ENCODE assay signal across 8 cellular contexts in the genomic region with DNA sequence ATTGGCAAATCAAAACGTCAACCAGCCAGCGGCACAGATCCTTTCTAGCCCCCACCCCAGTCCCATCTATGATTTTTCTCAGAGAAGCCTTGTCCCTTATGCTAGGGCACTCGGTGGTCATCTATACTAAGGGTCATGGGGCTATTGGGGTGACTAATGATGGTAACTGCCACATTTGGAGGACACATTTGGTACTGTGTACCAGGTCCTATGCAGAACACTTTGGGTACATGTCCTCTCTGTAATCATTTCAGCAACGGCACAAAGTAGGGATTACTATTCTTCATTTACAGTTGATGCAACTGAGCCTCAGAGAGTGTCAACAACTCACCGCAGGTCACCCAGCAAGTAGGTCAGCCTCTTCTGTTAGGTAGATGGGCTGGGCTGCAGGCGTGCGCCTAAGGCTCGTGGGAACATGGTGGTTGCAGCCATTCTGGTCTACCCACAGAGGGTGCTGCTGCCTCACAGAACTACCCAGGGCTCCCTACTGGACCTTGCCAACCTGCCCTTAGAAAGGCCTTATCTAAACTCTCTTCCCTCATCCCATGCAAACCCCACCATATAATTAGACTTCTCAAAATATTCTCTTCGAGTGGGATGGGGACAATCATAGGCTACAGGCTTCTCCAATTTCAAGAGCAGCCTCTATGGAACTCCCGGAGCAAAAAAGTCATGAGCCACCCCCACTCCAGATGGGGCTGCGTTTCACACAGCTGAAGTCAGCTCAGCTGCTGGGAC. TPM values are rescaled to one million over a fixed set of nuclear protein-coding genes. Genes with fewer than 3 reads are reported as not detected.
DNase-seq lines count a peak whose midpoint lies in the region; ATAC-seq and TF ChIP-seq lines count a peak whose summit lies in the region.

No MANE protein-coding gene starts in this region.

- H3K4me1 ChIP-seq in HAP-1 (peaks cover 6% of the 10 kb centered on the region), fibroblast of lung (ENCODE audit: control insufficient read depth, extremely low read depth, insufficient read depth, low read length) (no peaks in the 10 kb centered on the region)

- no peaks in the 10 kb centered on the region for H4K20me1 ChIP-seq in fibroblast of lung (ENCODE audit: control insufficient read depth, extremely low read depth, insufficient read depth, low read length)

- peak; percentile 57 for DNase-seq in DMS153 treated with DMSO at 0.1 percent for 48 hours (lab: John Stamatoyannopoulos, UW; ENCODE audit: unreplicated experiment)
- peak; percentile 47 to 78 for DNase-seq in HAP-1 (ENCODE audit: low spot score in 2 of 2)
- peak; percentile 50 for DNase-seq in NCI-H226
- DNase-seq in activated CD4-positive, alpha-beta T cell treated with anti-CD3 and anti-CD28 coated beads, Interleukin-2, amount 10 ng/mL, durations not matched to agents 24 days and 14 days: peak; percentile 81
- peak; percentile 68 for DNase-seq in fibroblast of lung (ENCODE audit: low read depth in 2 of 2)
- DNase-seq in natural killer cell treated with Interleukin-12 subunit alpha and Interleukin-12 subunit beta and Interleukin-15 and Interleukin-18, amount 100 ng/mL, for 72 hours (ENCODE audit: low spot score): no peak

- H3K9me3 ChIP-seq in HAP-1 (no peaks in the 10 kb centered on the region; the same call in 1 of the 2 replicates), fibroblast of lung (ENCODE audit: control insufficient read depth, insufficient read depth, low read depth, low read length) (no peaks in the 10 kb centered on the region)

- H3K27ac Mint-ChIP-seq in activated CD4-positive, alpha-beta T cell treated with anti-CD3 and anti-CD28 coated beads, Interleukin-2, amount 10 ng/mL, durations not matched to agents 24 days and 14 days: no peak overlapping the region
- no peak overlapping the region for H3K27ac Mint-ChIP-seq in natural killer cell treated with Interleukin-12 subunit alpha and Interleukin-12 subunit beta and Interleukin-15 and Interleukin-18, amount 100 ng/mL, for 72 hours

- H3K4me3 Mint-ChIP-seq in activated CD4-positive, alpha-beta T cell treated with anti-CD3 and anti-CD28 coated beads, Interleukin-2, amount 10 ng/mL, durations not matched to agents 24 days and 14 days: no peak overlapping the region
- no peak overlapping the region for H3K4me3 Mint-ChIP-seq in natural killer cell treated with Interleukin-12 subunit alpha and Interleukin-12 subunit beta and Interleukin-15 and Interleukin-18, amount 100 ng/mL, for 72 hours

- no peaks in the 10 kb centered on the region for H3K36me3 Mint-ChIP-seq in activated CD4-positive, alpha-beta T cell treated with anti-CD3 and anti-CD28 coated beads, Interleukin-2, amount 10 ng/mL, durations not matched to agents 24 days and 14 days (ENCODE audit: low read depth)
- no peaks in the 10 kb centered on the region for H3K36me3 Mint-ChIP-seq in natural killer cell treated with Interleukin-12 subunit alpha and Interleukin-12 subunit beta and Interleukin-15 and Interleukin-18, amount 100 ng/mL, for 72 hours

- H3K4me3 ChIP-seq in HAP-1 (no peak overlapping the region), fibroblast of lung (replicated peaks in 1 of 4; ENCODE audit: control extremely low read depth in 1 of 4, insufficient read depth in 1 of 4, low read depth in 3 of 4, low read length in 4 of 4) (no peak overlapping the region)

- peak; percentile 78 to 80 for TF ChIP-seq CTCF in fibroblast of lung (conservative IDR thresholded peaks at IDR 0.05 in 1 of 2, IDR thresholded peaks at IDR 0.05 in 1 of 2; ENCODE audit: low read depth in 1 of 2, low read length in 2 of 2)

- H3K36me3 ChIP-seq in HAP-1 (replicated peaks) (no peaks in the 10 kb centered on the region), fibroblast of lung (ENCODE audit: control insufficient read depth, insufficient read depth, low read length) (no peaks in the 10 kb centered on the region)

- H3K4me1 Mint-ChIP-seq in activated CD4-positive, alpha-beta T cell treated with anti-CD3 and anti-CD28 coated beads, Interleukin-2, amount 10 ng/mL, durations not matched to agents 24 days and 14 days: peaks cover 4% of the 10 kb centered on the region
- peaks cover 0 to 4% of the 10 kb centered on the region in 2 donors for H3K4me1 Mint-ChIP-seq in natural killer cell treated with Interleukin-12 subunit alpha and Interleukin-12 subunit beta and Interleukin-15 and Interleukin-18, amount 100 ng/mL, for 72 hours (ENCODE audit: low read depth in 2 of 2)

- H3K27me3 ChIP-seq in HAP-1 (ENCODE audit: low read depth) (no peaks in the 10 kb centered on the region), fibroblast of lung (ENCODE audit: control insufficient read depth, insufficient read depth, low read length) (peaks cover 2% of the 10 kb centered on the region)

- intact Hi-C loops in activated CD4-positive, alpha-beta T cell treated with anti-CD3 and anti-CD28 coated beads, Interleukin-2, amount 10 ng/mL, durations not matched to agents 24 days and 14 days (cut with micrococcal nuclease): loop anchor here (10.0 kb wide), 1 partner anchor 695 kb away; a partner anchor contains a TSS

- peak; percentile 80 to 81 for ATAC-seq in natural killer cell treated with Interleukin-12 subunit alpha and Interleukin-12 subunit beta and Interleukin-15 and Interleukin-18, amount 100 ng/mL, for 72 hours
- no peak for ATAC-seq in HG03378 (IDR thresholded peaks at IDR 0.05; ENCODE audit: unreplicated experiment)
- ATAC-seq in GM18858 (IDR thresholded peaks at IDR 0.05; ENCODE audit: unreplicated experiment): no peak

- H3K79me2 ChIP-seq in fibroblast of lung (ENCODE audit: control insufficient read depth, insufficient read depth, low read length): no peaks in the 10 kb centered on the region

- no peak overlapping the region for H3K4me2 ChIP-seq in fibroblast of lung (ENCODE audit: extremely low read depth, insufficient read depth, low read length)

- no peak overlapping the region for H3K27ac ChIP-seq in fibroblast of lung (ENCODE audit: insufficient read depth, low read length)

- no peak overlapping the region for H3K9ac ChIP-seq in fibroblast of lung (ENCODE audit: insufficient read depth, low read length)

- peaks cover 6% of the 10 kb centered on the region for H3K27me3 Mint-ChIP-seq in activated CD4-positive, alpha-beta T cell treated with anti-CD3 and anti-CD28 coated beads, Interleukin-2, amount 10 ng/mL, durations not matched to agents 24 days and 14 days
- peaks cover 8 to 17% of the 10 kb centered on the region in 2 donors for H3K27me3 Mint-ChIP-seq in natural killer cell treated with Interleukin-12 subunit alpha and Interleukin-12 subunit beta and Interleukin-15 and Interleukin-18, amount 100 ng/mL, for 72 hours

- no peaks in the 10 kb centered on the region for H3K9me3 Mint-ChIP-seq in activated CD4-positive, alpha-beta T cell treated with anti-CD3 and anti-CD28 coated beads, Interleukin-2, amount 10 ng/mL, durations not matched to agents 24 days and 14 days
- no peaks in the 10 kb centered on the region for H3K9me3 Mint-ChIP-seq in natural killer cell treated with Interleukin-12 subunit alpha and Interleukin-12 subunit beta and Interleukin-15 and Interleukin-18, amount 100 ng/mL, for 72 hours

- in situ Hi-C loops in HAP-1 (cut with MboI; ENCODE audit: low sequenced_read_pairs): loop anchor here (5.0 kb wide), 1 partner anchor 178 kb away; no protein-coding TSS in a partner anchor

- H2AFZ ChIP-seq in fibroblast of lung (ENCODE audit: low read length): no peak overlapping the region

RNA-seq across cellular contexts. Expression of a gene that starts 5.7 kb away (rescaled TPM):
- total RNA-seq in activated CD4-positive, alpha-beta T cell treated with anti-CD3 and anti-CD28 coated beads, Interleukin-2, amount 10 ng/mL, durations not matched to agents 24 days and 14 days: 140 and 156 TPM in 2 replicates
- 157 and 170 TPM in 2 replicates for total RNA-seq in fibroblast of lung
- 136 and 155 TPM in 2 replicates for polyA plus RNA-seq in fibroblast of lung
- 109 and 126 TPM in 2 replicates for polyA plus RNA-seq in fibroblast of lung (2012)
- 58.2 and 67.7 TPM in 2 replicates for polyA minus RNA-seq in fibroblast of lung (ENCODE audit: low replicate concordance)
- total RNA-seq in natural killer cell treated with Interleukin-12 subunit alpha and Interleukin-12 subunit beta and Interleukin-15 and Interleukin-18, amount 100 ng/mL, for 72 hours: 100 to 1,000 TPM in 1 of 2 donors, 10 to 100 TPM in 1; 92.1 to 106 TPM

RNA-seq across cellular contexts. Expression of a gene that starts 47.8 kb away (rescaled TPM):
- 46.9 and 50.2 TPM in 2 replicates for total RNA-seq in activated CD4-positive, alpha-beta T cell treated with anti-CD3 and anti-CD28 coated beads, Interleukin-2, amount 10 ng/mL, durations not matched to agents 24 days and 14 days
- total RNA-seq in fibroblast of lung: 7.7 and 10.9 TPM in 2 replicates
- 6.5 and 9.2 TPM in 2 replicates for polyA plus RNA-seq in fibroblast of lung
- 16.5 and 20.6 TPM in 2 replicates for polyA plus RNA-seq in fibroblast of lung (2012)
- 46.7 and 86.9 TPM in 2 replicates for polyA minus RNA-seq in fibroblast of lung (ENCODE audit: low replicate concordance)
- 10 to 100 TPM; 68.0 to 88.3 TPM for total RNA-seq in natural killer cell treated with Interleukin-12 subunit alpha and Interleukin-12 subunit beta and Interleukin-15 and Interleukin-18, amount 100 ng/mL, for 72 hours

RNA-seq across cellular contexts. Expression of a gene that starts 59.7 kb away (rescaled TPM):
- 0.07 TPM in 1 of 2 replicates, not detected in the other for total RNA-seq in activated CD4-positive, alpha-beta T cell treated with anti-CD3 and anti-CD28 coated beads, Interleukin-2, amount 10 ng/mL, durations not matched to agents 24 days and 14 days
- total RNA-seq in fibroblast of lung: not detected in 2 replicates
- 0.03 TPM in 1 of 2 replicates, not detected in the other for polyA plus RNA-seq in fibroblast of lung
- polyA plus RNA-seq in fibroblast of lung (2012): 0.03 TPM in 1 of 2 replicates, not detected in the other
- 1.6 TPM in 1 of 2 replicates, not detected in the other for polyA minus RNA-seq in fibroblast of lung (ENCODE audit: low replicate concordance)
- total RNA-seq in natural killer cell treated with Interleukin-12 subunit alpha and Interleukin-12 subunit beta and Interleukin-15 and Interleukin-18, amount 100 ng/mL, for 72 hours: not detected

Comparison
In these comparisons a context has a peak if more than half of its experiments do, and no peak if none do; other contexts are left out.
1. ATAC-seq: peak in natural killer cell treated with Interleukin-12 subunit alpha and Interleukin-12 subunit beta and Interleukin-15 and Interleukin-18, amount 100 ng/mL, for 72 hours (2 of 2); none in HG03378 (single experiment) and GM18858 (single experiment).